8 cellular contexts compared by ENCODE assay signal in the genomic region with DNA sequence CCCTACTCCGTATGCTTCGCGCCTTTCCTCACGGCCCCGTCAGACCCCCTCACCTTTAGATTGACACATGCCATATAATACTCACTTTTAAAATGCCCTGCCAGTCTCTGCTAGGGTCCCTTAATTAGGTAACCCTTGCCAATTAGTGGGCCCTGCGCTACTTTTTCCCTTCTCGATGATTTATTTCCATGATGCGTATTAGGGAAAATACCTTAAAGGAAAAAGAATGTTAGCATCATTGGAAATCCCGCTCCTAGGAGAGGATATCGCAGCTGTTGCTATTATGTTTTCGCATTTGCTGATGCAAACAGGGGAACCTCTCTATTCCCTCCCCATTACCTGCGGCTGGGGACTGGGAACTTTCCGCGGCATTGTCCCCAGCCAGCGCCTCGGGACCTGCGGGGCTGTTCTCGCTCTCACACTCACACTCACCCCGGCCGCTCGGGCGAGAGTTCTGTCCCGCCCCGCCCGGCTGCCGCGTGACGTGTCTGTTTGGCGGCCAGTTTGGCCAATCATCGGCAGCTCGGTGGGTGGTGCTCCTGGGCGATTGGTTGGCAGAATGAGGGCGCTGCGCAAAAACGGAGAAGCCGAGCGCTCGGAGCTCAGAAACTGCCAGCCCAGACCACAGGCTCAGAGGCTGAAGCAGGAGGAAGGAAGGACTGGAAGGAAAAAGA. TPM values are rescaled to one million over a fixed set of nuclear protein-coding genes. Genes with fewer than 3 reads are reported as not detected.
DNase-seq lines count a peak whose midpoint lies in the region; ATAC-seq and TF ChIP-seq lines count a peak whose summit lies in the region.

A gene with protein sequence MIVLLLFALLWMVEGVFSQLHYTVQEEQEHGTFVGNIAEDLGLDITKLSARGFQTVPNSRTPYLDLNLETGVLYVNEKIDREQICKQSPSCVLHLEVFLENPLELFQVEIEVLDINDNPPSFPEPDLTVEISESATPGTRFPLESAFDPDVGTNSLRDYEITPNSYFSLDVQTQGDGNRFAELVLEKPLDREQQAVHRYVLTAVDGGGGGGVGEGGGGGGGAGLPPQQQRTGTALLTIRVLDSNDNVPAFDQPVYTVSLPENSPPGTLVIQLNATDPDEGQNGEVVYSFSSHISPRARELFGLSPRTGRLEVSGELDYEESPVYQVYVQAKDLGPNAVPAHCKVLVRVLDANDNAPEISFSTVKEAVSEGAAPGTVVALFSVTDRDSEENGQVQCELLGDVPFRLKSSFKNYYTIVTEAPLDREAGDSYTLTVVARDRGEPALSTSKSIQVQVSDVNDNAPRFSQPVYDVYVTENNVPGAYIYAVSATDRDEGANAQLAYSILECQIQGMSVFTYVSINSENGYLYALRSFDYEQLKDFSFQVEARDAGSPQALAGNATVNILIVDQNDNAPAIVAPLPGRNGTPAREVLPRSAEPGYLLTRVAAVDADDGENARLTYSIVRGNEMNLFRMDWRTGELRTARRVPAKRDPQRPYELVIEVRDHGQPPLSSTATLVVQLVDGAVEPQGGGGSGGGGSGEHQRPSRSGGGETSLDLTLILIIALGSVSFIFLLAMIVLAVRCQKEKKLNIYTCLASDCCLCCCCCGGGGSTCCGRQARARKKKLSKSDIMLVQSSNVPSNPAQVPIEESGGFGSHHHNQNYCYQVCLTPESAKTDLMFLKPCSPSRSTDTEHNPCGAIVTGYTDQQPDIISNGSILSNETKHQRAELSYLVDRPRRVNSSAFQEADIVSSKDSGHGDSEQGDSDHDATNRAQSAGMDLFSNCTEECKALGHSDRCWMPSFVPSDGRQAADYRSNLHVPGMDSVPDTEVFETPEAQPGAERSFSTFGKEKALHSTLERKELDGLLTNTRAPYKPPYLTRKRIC (plus strand): TSS at position 605 of the 674 bp plus-strand sequence. CDS start 847 bp downstream, outside the sequence.

- BruUV-seq in OCI-LY7 (replicated peaks; lab: Mats Ljungman, UMichigan) = no TSS peak

- peak within 1 kb of the TSS; percentile 66 for H3K4me3 ChIP-seq in H7 (ENCODE audit: insufficient read depth, low read depth, low read length)
- H3K4me3 ChIP-seq in muscle layer of duodenum (ENCODE audit: low read depth in 1 of 2, low read length in 2 of 2) = peak within 1 kb of the TSS; percentile 75 to 76
- no peak within 1 kb of the TSS for H3K4me3 ChIP-seq in OCI-LY7 (ENCODE audit: low read depth, low read length, poor library complexity, severe bottlenecking)

- H3K36me3 Mint-ChIP-seq in activated CD8-positive, alpha-beta T cell treated with anti-CD3 and anti-CD28 coated beads for 36 hours (ENCODE audit: low read depth) = peaks cover 2% of the 10 kb centered on the region

- peaks cover 22% of the 10 kb centered on the region for H3K4me1 Mint-ChIP-seq in activated CD8-positive, alpha-beta T cell treated with anti-CD3 and anti-CD28 coated beads for 36 hours (ENCODE audit: low read depth)

- no peak within 1 kb of the TSS for H3K27ac Mint-ChIP-seq in activated CD8-positive, alpha-beta T cell treated with anti-CD3 and anti-CD28 coated beads for 36 hours

- peak within 1 kb of the TSS; percentile 18 for H3K4me3 Mint-ChIP-seq in activated CD8-positive, alpha-beta T cell treated with anti-CD3 and anti-CD28 coated beads for 36 hours

- DNase-seq in DMS53 treated with DMSO at 0.1 percent for 48 hours (lab: John Stamatoyannopoulos, UW; ENCODE audit: unreplicated experiment) (peak; percentile 72), H7 (peak; percentile 92), NCI-H2029 (lab: John Stamatoyannopoulos, UW) (peak; percentile 30), fibroblast of peridontal ligament (ENCODE audit: extremely low read depth) (peak; percentile 94), superior temporal gyrus (ENCODE audit: extremely low spot score) (peak; percentile 99), OCI-LY7 (ENCODE audit: low spot score) (no peak)
- DNase-seq in activated CD8-positive, alpha-beta T cell treated with anti-CD3 and anti-CD28 coated beads for 36 hours = peak; percentile 56

- CTCF ChIA-PET in activated CD8-positive, alpha-beta T cell treated with anti-CD3 and anti-CD28 coated beads for 36 hours (lab: Charles Lee) = no interaction called here
- CTCF ChIA-PET in OCI-LY7 (lab: Charles Lee; ENCODE audit: unreplicated experiment) = no interaction called here

- H3K27ac ChIP-seq in muscle layer of duodenum (ENCODE audit: low read length) (no peak within 1 kb of the TSS), OCI-LY7 (ENCODE audit: low read depth, low read length, poor library complexity, severe bottlenecking) (no peak within 1 kb of the TSS)

- ATAC-seq in activated CD8-positive, alpha-beta T cell treated with anti-CD3 and anti-CD28 coated beads for 36 hours = peak; percentile 78

- intact Hi-C loops in activated CD8-positive, alpha-beta T cell treated with anti-CD3 and anti-CD28 coated beads for 36 hours (cut with micrococcal nuclease) = no loop called here
- intact Hi-C loops in OCI-LY7 (cut with micrococcal nuclease; ENCODE audit: unreplicated experiment) = no loop called here

- no peaks in the 10 kb centered on the region for H3K79me2 ChIP-seq in OCI-LY7 (ENCODE audit: insufficient read depth, low read depth, low read length)

- no peak within 1 kb of the TSS for H3K4me2 ChIP-seq in OCI-LY7 (ENCODE audit: low read length)

- H3K9me3 ChIP-seq in muscle layer of duodenum (ENCODE audit: control insufficient read depth in 1 of 2, low read length in 2 of 2) = no peaks in the 10 kb centered on the region
- H3K9me3 ChIP-seq in OCI-LY7 (ENCODE audit: low read length) = no peaks in the 10 kb centered on the region

- H2AFZ ChIP-seq in OCI-LY7 (ENCODE audit: low read length) = no peak within 1 kb of the TSS

- POLR2A ChIA-PET in activated CD8-positive, alpha-beta T cell treated with anti-CD3 and anti-CD28 coated beads for 36 hours (lab: Charles Lee) = no interaction called here
- POLR2A ChIA-PET in OCI-LY7 (lab: Charles Lee) = no interaction called here

- peaks cover 74% of the 10 kb centered on the region for H3K27me3 Mint-ChIP-seq in activated CD8-positive, alpha-beta T cell treated with anti-CD3 and anti-CD28 coated beads for 36 hours

- no peak for TF ChIP-seq CTCF in activated CD8-positive, alpha-beta T cell treated with anti-CD3 and anti-CD28 coated beads for 36 hours (IDR thresholded peaks at IDR 0.05)
- no peak for TF ChIP-seq CTCF in OCI-LY7 (conservative IDR thresholded peaks at IDR 0.05; ENCODE audit: low read length)

- H3K9me3 Mint-ChIP-seq in activated CD8-positive, alpha-beta T cell treated with anti-CD3 and anti-CD28 coated beads for 36 hours = peaks cover 4% of the 10 kb centered on the region

- H4K20me1 ChIP-seq in OCI-LY7 (ENCODE audit: insufficient read depth, low read length) = no peaks in the 10 kb centered on the region

- no peaks in the 10 kb centered on the region for H3K36me3 ChIP-seq in H7 (replicated peaks; ENCODE audit: control insufficient read depth, insufficient read depth, low read length)
- H3K36me3 ChIP-seq in muscle layer of duodenum (ENCODE audit: control insufficient read depth in 1 of 2, insufficient read depth in 2 of 2, low read length in 2 of 2) = no peaks in the 10 kb centered on the region
- H3K36me3 ChIP-seq in OCI-LY7 (ENCODE audit: insufficient read depth, low read length) = no peaks in the 10 kb centered on the region

- H3K27me3 ChIP-seq in H7 (ENCODE audit: control insufficient read depth, insufficient read depth, low read length) (peaks cover 70% of the 10 kb centered on the region), muscle layer of duodenum (ENCODE audit: low read depth, low read length) (peaks cover 44% of the 10 kb centered on the region)

- peaks cover 6 to 68% of the 10 kb centered on the region in 2 donors for H3K4me1 ChIP-seq in muscle layer of duodenum (ENCODE audit: control insufficient read depth in 1 of 2, insufficient read depth in 2 of 2, low read length in 2 of 2)
- no peaks in the 10 kb centered on the region for H3K4me1 ChIP-seq in OCI-LY7 (ENCODE audit: insufficient read depth, low read length, poor library complexity, severe bottlenecking)

- H3K9me2 ChIP-seq in OCI-LY7 (ENCODE audit: insufficient read depth, low read length) = no peaks in the 10 kb centered on the region

RNA-seq across cellular contexts. Expression of the gene that starts here (rescaled TPM):
- 32.2 and 41.2 TPM in 2 replicates for total RNA-seq in H7 (2014; rRNA removed; shearing (Covaris generic))
- not detected for total RNA-seq in activated CD8-positive, alpha-beta T cell treated with anti-CD3 and anti-CD28 coated beads for 36 hours
- 0.21 TPM in 1 of 2 replicates, not detected in the other for total RNA-seq in OCI-LY7 (2014; rRNA removed; shearing (Covaris generic))
- not detected in 2 replicates for total RNA-seq in OCI-LY7 (2022)

Comparison
In these comparisons a context has a peak if more than half of its experiments do, and no peak if none do; other contexts are left out.
1. RNA of the gene that starts here (total RNA-seq): 32.2 to 41.2 TPM in H7; 0.21 TPM in OCI-LY7 and not detected in activated CD8-positive, alpha-beta T cell treated with anti-CD3 and anti-CD28 coated beads for 36 hours; every median in the first group is over 10 times any median in the second.
2. Peak in DNase-seq and ATAC-seq in activated CD8-positive, alpha-beta T cell treated with anti-CD3 and anti-CD28 coated beads for 36 hours; RNA of the gene not detected or under 1 TPM.